ENCODE assay signal across 2 cellular contexts in genomic region chr11:64971421-64972233, GRCh38.
TF ChIP-seq lines count a peak whose summit lies in the region.

TSS of gene MAJIN (minus strand) at chr11:64972108. CDS start at chr11:64959405, 12,703 bp downstream.

TF ChIP-seq in liver, 16 proteins besides CTCF, POLR2A, EP300 and RAD21:
- TF ChIP-seq, protein P1, sequence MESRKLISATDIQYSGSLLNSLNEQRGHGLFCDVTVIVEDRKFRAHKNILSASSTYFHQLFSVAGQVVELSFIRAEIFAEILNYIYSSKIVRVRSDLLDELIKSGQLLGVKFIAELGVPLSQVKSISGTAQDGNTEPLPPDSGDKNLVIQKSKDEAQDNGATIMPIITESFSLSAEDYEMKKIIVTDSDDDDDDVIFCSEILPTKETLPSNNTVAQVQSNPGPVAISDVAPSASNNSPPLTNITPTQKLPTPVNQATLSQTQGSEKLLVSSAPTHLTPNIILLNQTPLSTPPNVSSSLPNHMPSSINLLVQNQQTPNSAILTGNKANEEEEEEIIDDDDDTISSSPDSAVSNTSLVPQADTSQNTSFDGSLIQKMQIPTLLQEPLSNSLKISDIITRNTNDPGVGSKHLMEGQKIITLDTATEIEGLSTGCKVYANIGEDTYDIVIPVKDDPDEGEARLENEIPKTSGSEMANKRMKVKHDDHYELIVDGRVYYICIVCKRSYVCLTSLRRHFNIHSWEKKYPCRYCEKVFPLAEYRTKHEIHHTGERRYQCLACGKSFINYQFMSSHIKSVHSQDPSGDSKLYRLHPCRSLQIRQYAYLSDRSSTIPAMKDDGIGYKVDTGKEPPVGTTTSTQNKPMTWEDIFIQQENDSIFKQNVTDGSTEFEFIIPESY (IDR thresholded peaks at IDR 0.05), result no peak
- TF ChIP-seq MAX (IDR thresholded peaks at IDR 0.05), result peak; percentile 79
TF ChIP-seq in liver: peak in this region for 1.

TF ChIP-seq in HepG2, 621 proteins besides CTCF, POLR2A, EP300 and RAD21 (continued from another document):
- TF ChIP-seq PRPF4 (IDR thresholded peaks at IDR 0.05; ENCODE audit: low read depth, low read length, poor library complexity, severe bottlenecking), result no peak
- TF ChIP-seq FOXA3 (CRISPR knock-in tag; IDR thresholded peaks at IDR 0.05), result no peak
- TF ChIP-seq THRA (CRISPR knock-in tag; IDR thresholded peaks at IDR 0.05; ENCODE audit: borderline replicate concordance), result no peak
- TF ChIP-seq MAF1 (CRISPR knock-in tag; IDR thresholded peaks at IDR 0.05; ENCODE audit: borderline replicate concordance), result no peak
- TF ChIP-seq ZNF878 (CRISPR knock-in tag; IDR thresholded peaks at IDR 0.05), result no peak
